In genomic region chr6:157798851-157799250, GRCh38 we compare ENCODE assay signal across 1 cellular context.
A peak's percentile ranks its signal among the peaks of the same experiment; 100 is the strongest.
TF ChIP-seq lines count a peak whose summit lies in the region.

No MANE protein-coding gene starts in this region.

TF ChIP-seq in GM12878, 131 proteins besides CTCF, POLR2A, EP300 and RAD21:
- TF ChIP-seq ATF3 (IDR thresholded peaks at IDR 0.05; ENCODE audit: borderline replicate concordance, extremely low read depth, low read depth, low read length): no peak
- TF ChIP-seq SPI1 (IDR thresholded peaks at IDR 0.05; ENCODE audit: borderline replicate concordance, insufficient read depth, low read depth, low read length): peak; percentile 3; the same call in 1 of the 2 replicates
- 0 out of 4 replicates have a peak, but pooled peaks of 1 of the 2 experiments have one; percentile 24 for TF ChIP-seq ETV6 (conservative IDR thresholded peaks at IDR 0.05 in 1 of 2, IDR thresholded peaks at IDR 0.05 in 1 of 2; ENCODE audit: borderline replicate concordance in 1 of 2, low read depth in 1 of 2)
